Comparison of ENCODE assay signal across 9 cellular contexts in genomic region chr2:26011990-26012856, GRCh38. TPM values are rescaled to one million over a fixed set of nuclear protein-coding genes. Genes with fewer than 3 reads are reported as not detected.
DNase-seq lines count a peak whose midpoint lies in the region; ATAC-seq, FAIRE-seq and TF ChIP-seq lines count a peak whose summit lies in the region.
"Had no signal": no experiment of that assay in that cellular context is flagged by ENCODE, and none has a peak within 500 bp of the region (broad histone marks: within the 10 kb centered on the region; RNA-seq: fewer than 3 reads in every experiment).

No MANE protein-coding gene starts in this region.

- WGBS in psoas muscle, 3 donors = 31 to 46% (median 35%) methylated on average over 14 of the region's 14 CpGs

- H3K36me3 ChIP-seq in Panc1 (ENCODE audit: control insufficient read depth, insufficient read depth, low read length) (no peaks in the 10 kb centered on the region), psoas muscle (ENCODE audit: insufficient read depth in 1 of 2, low read depth in 1 of 2) (no peaks in the 10 kb centered on the region)

- CTCF ChIA-PET in Panc1 (lab: Charles Lee) = interaction anchor here (0.9 kb wide), 1 partner anchor 21 kb away, joined by 3 read pairs; no protein-coding TSS in a partner anchor

- peak; percentile 95 for DNase-seq in Panc1 (ENCODE audit: low read depth, low spot score)
- peak; percentile 49 for DNase-seq in fibroblast of gingiva (ENCODE audit: low read depth)
- DNase-seq in psoas muscle = peak; percentile 40 to 72
- no peak for DNase-seq in globus pallidus (ENCODE audit: low spot score)
- DNase-seq in activated CD8-positive, alpha-beta memory T cell treated with anti-CD3 and anti-CD28 coated beads, Interleukin-2, amount 50 U/mL, for 48 hours = no peak
- DNase-seq: activated naive CD8-positive, alpha-beta T cell treated with anti-CD3 and anti-CD28 coated beads for 36 hours had no signal

- peak overlapping the region; percentile 76 for H3K27ac ChIP-seq in Panc1 (ENCODE audit: low read length)
- peak overlapping the region; percentile 78 for H3K27ac ChIP-seq in psoas muscle

- FAIRE-seq in G401.6 (lab: Jason Lieb, UNC) = peak; percentile 97

- H3K4me3 ChIP-seq in Panc1 (ENCODE audit: low read depth in 2 of 2, low read length in 2 of 2) = peak overlapping the region; percentile 5 to 38; a peak in 3 of 4 replicates
- no peak overlapping the region for H3K4me3 ChIP-seq in psoas muscle

- H3K27me3 ChIP-seq in Panc1 (ENCODE audit: control insufficient read depth, insufficient read depth, low read length) (no peaks in the 10 kb centered on the region), psoas muscle (ENCODE audit: insufficient read depth in 3 of 3, low read length in 2 of 3) (no peaks in the 10 kb centered on the region)

- POLR2A ChIA-PET in Panc1 (lab: Charles Lee) = interaction anchor here (0.6 to 1.2 kb wide), 4 partner anchors 12 to 59 kb away, joined by 3 to 4 read pairs (median 3); no protein-coding TSS in a partner anchor

- TF ChIP-seq CTCF in Panc1 (IDR thresholded peaks at IDR 0.05) = no peak
- no peak for TF ChIP-seq CTCF in psoas muscle (IDR thresholded peaks at IDR 0.05)

- peaks cover 35% of the 10 kb centered on the region for H3K4me1 ChIP-seq in Panc1 (ENCODE audit: control insufficient read depth, insufficient read depth, low read length)
- H3K4me1 ChIP-seq in psoas muscle = peaks cover 35% of the 10 kb centered on the region

- ATAC-seq in Panc1 = peak; percentile 89
- ATAC-seq in psoas muscle = peak; percentile 83 to 90 (median 87)
- no peak for ATAC-seq in GM21381 (IDR thresholded peaks at IDR 0.05; ENCODE audit: unreplicated experiment)
- no peak for ATAC-seq in GM18861 (IDR thresholded peaks at IDR 0.05; ENCODE audit: unreplicated experiment)

- BruUV-seq in Panc1 (replicated peaks; lab: Mats Ljungman, UMichigan) = no TSS peak

- in situ Hi-C loops in Panc1 (cut with HindIII; ENCODE audit: low pct_unique_long_range_greater_than_20kb, low sequenced_read_pairs) = no loop called here

- intact Hi-C loops in Panc1 (cut with micrococcal nuclease; ENCODE audit: unreplicated experiment) (no loop called here), psoas muscle (cut with DNase I) (no loop called here)

- H3K9me3 ChIP-seq in Panc1 (ENCODE audit: control insufficient read depth, insufficient read depth, low read depth, low read length) (peaks cover 4% of the 10 kb centered on the region; the same call in 1 of the 2 replicates), psoas muscle (no peaks in the 10 kb centered on the region)

RNA-seq across cellular contexts. Expression of gene RAB10, which starts 21.7 kb away (rescaled TPM):
- total RNA-seq in Panc1 (2021; ENCODE audit: unreplicated experiment) (208 TPM), psoas muscle (100 to 1,000 TPM; 131 to 164 (median 149) TPM)
- 153 TPM for polyA plus RNA-seq in Panc1 (2012; ENCODE audit: insufficient read length)
- polyA plus RNA-seq in psoas muscle = 100 to 1,000 TPM in 2 of 3 donors, 10 to 100 TPM in 1; 76.5 to 170 (median 116) TPM

RNA-seq across cellular contexts. Expression of gene KIF3C, which starts 29.9 kb away (rescaled TPM):
- total RNA-seq in Panc1 (2021; ENCODE audit: unreplicated experiment) (55.7 TPM), psoas muscle (1 to 10 TPM; 1.3 to 3.3 (median 1.8) TPM)
- polyA plus RNA-seq in Panc1 (2012; ENCODE audit: insufficient read length) = 77.9 TPM
- polyA plus RNA-seq in psoas muscle = 1 to 10 TPM in 2 of 3 donors, under 1 TPM in 1; 0.82 to 2.9 (median 1.7) TPM

Comparison
In these comparisons a context has a peak if more than half of its experiments do, and no peak if none do; other contexts are left out.
1. ATAC-seq: peak in Panc1 (single experiment) and psoas muscle (4 of 4); none in GM21381 (single experiment) and GM18861 (single experiment).
2. DNase-seq: peak in Panc1 (single experiment), fibroblast of gingiva (single experiment) and psoas muscle (2 of 2); none in globus pallidus (single experiment) and activated CD8-positive, alpha-beta memory T cell treated with anti-CD3 and anti-CD28 coated beads, Interleukin-2, amount 50 U/mL, for 48 hours (single experiment).
3. RNA of gene KIF3C, which starts 29.9 kb away (total RNA-seq): 55.7 TPM in Panc1 (single experiment); 1.3 to 3.3 TPM in psoas muscle; every median in the first group is over 10 times any median in the second.